Comparison of ENCODE assay signal across 8 cellular contexts in genomic region chr11:126917531-126918204, GRCh38.
DNase-seq lines count a peak whose midpoint lies in the region; ATAC-seq and TF ChIP-seq lines count a peak whose summit lies in the region.

No MANE protein-coding gene starts in this region.

- CTCF ChIA-PET in BJ (lab: Yijun Ruan, JAX) = interaction anchor here (0.6 to 1.0 kb wide), 3 partner anchors 11 to 774 kb away, joined by 3 read pairs; no protein-coding TSS in a partner anchor

- POLR2A ChIA-PET in BJ (lab: Charles Lee) = interaction anchor here (0.6 kb wide), 1 partner anchor 73 kb away, joined by 3 read pairs; no protein-coding TSS in a partner anchor

- H3K9me3 ChIP-seq in sigmoid colon = no peaks in the 10 kb centered on the region

- TF ChIP-seq CTCF in BJ (IDR thresholded peaks at IDR 0.05; ENCODE audit: insufficient read depth, low read depth, low read length) (no peak), sigmoid colon (IDR thresholded peaks at IDR 0.05) (no peak)

- 75 to 83% methylated on average over 9 of the region's 9 CpGs for WGBS in sigmoid colon, 2 donors

- H3K4me1 ChIP-seq in sigmoid colon = no peaks in the 10 kb centered on the region

- peak; percentile 94 for ATAC-seq in GM19351 (IDR thresholded peaks at IDR 0.05; ENCODE audit: unreplicated experiment)
- peak; percentile 91 for ATAC-seq in HG03159 (IDR thresholded peaks at IDR 0.05; ENCODE audit: unreplicated experiment)

- H3K27ac ChIP-seq in angular gyrus (ENCODE audit: low read depth, low read length) (peak overlapping the region; percentile 51), sigmoid colon (no peak overlapping the region)

- intact Hi-C loops in sigmoid colon (cut with DNase I) = no loop called here

- H3K36me3 ChIP-seq in BJ (ENCODE audit: control insufficient read depth, insufficient read depth, low read length) = no peaks in the 10 kb centered on the region; the same call in 1 of the 2 replicates
- no peaks in the 10 kb centered on the region for H3K36me3 ChIP-seq in sigmoid colon

- no peak for TF ChIP-seq EP300 in sigmoid colon (IDR thresholded peaks at IDR 0.05)

- no peak overlapping the region for H3K4me3 ChIP-seq in BJ (ENCODE audit: low read depth, low read length)
- H3K4me3 ChIP-seq in sigmoid colon = no peak overlapping the region

- TF ChIP-seq POLR2A in sigmoid colon (IDR thresholded peaks at IDR 0.05) = no peak

- DNase-seq in BJ (ENCODE audit: low read depth) (peak; percentile 99), sigmoid colon (no peak), DMS 273 (lab: John Stamatoyannopoulos, UW; ENCODE audit: unreplicated experiment) (no peak), SIG-M5 treated with dmso at 0.1 percent for 504 hours (lab: John Stamatoyannopoulos, UW; ENCODE audit: unreplicated experiment) (no peak)
- peak; percentile 13 for DNase-seq in stimulated activated CD4-positive, alpha-beta T cell treated with anti-CD3 and anti-CD28 coated beads, Interleukin-4, amount 100 ng/mL, for 24 hours

- no peaks in the 10 kb centered on the region for H3K27me3 ChIP-seq in BJ (ENCODE audit: control insufficient read depth, insufficient read depth, low read length)
- H3K27me3 ChIP-seq in sigmoid colon = no peaks in the 10 kb centered on the region

Comparison
In these comparisons a context has a peak if more than half of its experiments do, and no peak if none do; other contexts are left out.
1. DNase-seq: peak in BJ (single experiment) and stimulated activated CD4-positive, alpha-beta T cell treated with anti-CD3 and anti-CD28 coated beads, Interleukin-4, amount 100 ng/mL, for 24 hours (single experiment); none in sigmoid colon (single experiment), DMS 273 (single experiment) and SIG-M5 treated with dmso at 0.1 percent for 504 hours (single experiment).